Comparison of ENCODE assay signal across 36 cellular contexts in the genomic region with DNA sequence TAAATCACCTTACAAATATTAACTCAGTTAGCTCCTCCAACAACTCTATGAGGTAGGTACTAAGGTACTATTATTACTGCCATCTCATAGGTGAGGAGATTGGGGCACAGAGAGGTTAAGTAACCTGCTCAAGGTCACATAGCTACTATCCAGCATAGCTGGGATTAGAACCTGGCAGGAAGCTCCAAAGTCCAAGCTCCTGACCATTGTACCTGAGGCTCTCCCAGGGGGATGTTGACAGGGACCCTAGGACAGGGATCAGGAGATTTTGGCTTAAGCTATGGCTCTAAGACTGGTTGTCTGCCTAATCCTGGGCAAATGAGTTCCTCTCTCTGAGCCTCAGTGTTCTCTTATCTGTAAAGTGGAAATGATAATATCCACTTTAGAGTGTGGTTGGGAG. TPM values are rescaled to one million over a fixed set of nuclear protein-coding genes. Genes with fewer than 3 reads are reported as not detected.
"Had no signal": no experiment of that assay in that cellular context is flagged by ENCODE, and none has a peak within 500 bp of the region (broad histone marks: within the 10 kb centered on the region; RNA-seq: fewer than 3 reads in every experiment).

No MANE protein-coding gene starts in this region.

- H3K4me2 ChIP-seq: smooth muscle cell had no signal

- H3K4me1 Mint-ChIP-seq: naive B cell; neural crest cell; stimulated activated memory B cell treated with anti-CD40 and anti-IgM and Interleukin-4, amounts not matched to agents 10 μg/mL and 1 μg/mL and 100 μg/mL, for 72 hours had no signal

- H3K27ac Mint-ChIP-seq: naive B cell; naive thymus-derived CD8-positive, alpha-beta T cell; natural killer cell treated with Interleukin-12 subunit alpha and Interleukin-12 subunit beta and Interleukin-15 and Interleukin-18, amount 100 ng/mL, for 72 hours; stimulated activated memory B cell treated with anti-CD40 and anti-IgM and Interleukin-4, amounts not matched to agents 10 μg/mL and 1 μg/mL and 100 μg/mL, for 72 hours; type B pancreatic cell had no signal

- DNase-seq: naive B cell; naive thymus-derived CD8-positive, alpha-beta T cell; nucleus accumbens; pancreas; retina; spleen; stimulated activated CD4-positive, alpha-beta T cell treated with anti-CD3 and anti-CD28 coated beads, Interleukin-12 subunit alpha, Interleukin-12 subunit beta, amount 100 ng/mL, for 4 hours; stimulated activated CD4-positive, alpha-beta T cell treated with anti-CD3 and anti-CD28 coated beads, Interleukin-1b, Interleukin-23, amount 100 ng/mL, for 48 hours; stimulated activated CD4-positive, alpha-beta T cell treated with anti-CD3 and anti-CD28 coated beads, Interleukin-4, amount 100 ng/mL, for 1 hour; stimulated activated CD4-positive, alpha-beta T cell treated with anti-CD3 and anti-CD28 coated beads, Interleukin-4, amount 100 ng/mL, for 4 hours; stimulated activated CD8-positive, alpha-beta memory T cell treated with anti-CD3 and anti-CD28 coated beads, Interleukin-4, amount 100 ng/mL, for 48 hours; stimulated activated naive CD4-positive, alpha-beta T cell; stimulated activated naive CD8-positive, alpha-beta T cell treated with anti-CD3 and anti-CD28 coated beads, Interleukin-15, amount 100 ng/mL, for 72 hours; stimulated activated naive CD8-positive, alpha-beta T cell treated with anti-CD3 and anti-CD28 coated beads, Interleukin-15, Interleukin-2, amounts not matched to agents 100 U/mL and 50 U/mL, for 24 hours; substantia nigra; testis; tibial artery; transverse colon; upper lobe of right lung; uterus had no signal

- H3K27ac ChIP-seq: neutrophil, pancreas, prostate gland, right atrium auricular region, skin epidermis, spleen, suprapubic skin, testis, tibial artery, transverse colon, upper lobe of right lung, uterus had no signal

- H3K4me3 Mint-ChIP-seq: naive thymus-derived CD8-positive, alpha-beta T cell; natural killer cell treated with Interleukin-12 subunit alpha and Interleukin-12 subunit beta and Interleukin-15 and Interleukin-18, amount 100 ng/mL, for 72 hours; neural crest cell; stimulated activated memory B cell treated with anti-CD40 and anti-IgM and Interleukin-4, amounts not matched to agents 10 μg/mL and 1 μg/mL and 100 μg/mL, for 72 hours; stimulated activated naive CD8-positive, alpha-beta T cell treated with anti-CD3 and anti-CD28 coated beads, Interleukin-15, amount 100 ng/mL, for 72 hours; type B pancreatic cell had no signal

- H3K9me3 ChIP-seq: neutrophil, pancreas, prostate gland, right atrium auricular region, spleen, suprapubic skin, testis, tibial artery, transverse colon, upper lobe of right lung, uterus had no signal

- H3K4me1 ChIP-seq: prostate gland, right atrium auricular region, spleen, suprapubic skin, tibial artery, upper lobe of right lung, uterus had no signal

- FAIRE-seq: pancreas had no signal

- ATAC-seq: naive thymus-derived CD8-positive, alpha-beta T cell; natural killer cell treated with Interleukin-12 subunit alpha and Interleukin-12 subunit beta and Interleukin-15 and Interleukin-18, amount 100 ng/mL, for 72 hours; pancreas; sciatic nerve; stimulated activated memory B cell treated with anti-CD40 and anti-IgM and Interleukin-4, amounts not matched to agents 10 μg/mL and 1 μg/mL and 100 μg/mL, for 72 hours; stimulated activated naive CD8-positive, alpha-beta T cell treated with anti-CD3 and anti-CD28 coated beads, Interleukin-15, amount 100 ng/mL, for 72 hours; stimulated activated naive CD8-positive, alpha-beta T cell treated with anti-CD3 and anti-CD28 coated beads, Interleukin-15, Interleukin-2, amounts not matched to agents 100 U/mL and 50 U/mL, for 24 hours; upper lobe of right lung had no signal

- H3K36me3 ChIP-seq: neutrophil, prostate gland, right atrium auricular region, spleen, suprapubic skin, tibial artery, upper lobe of right lung, uterus had no signal

- H3K36me3 Mint-ChIP-seq: naive B cell; naive thymus-derived CD8-positive, alpha-beta T cell; natural killer cell treated with Interleukin-12 subunit alpha and Interleukin-12 subunit beta and Interleukin-15 and Interleukin-18, amount 100 ng/mL, for 72 hours; stimulated activated memory B cell treated with anti-CD40 and anti-IgM and Interleukin-4, amounts not matched to agents 10 μg/mL and 1 μg/mL and 100 μg/mL, for 72 hours; type B pancreatic cell had no signal

- H3K9me3 Mint-ChIP-seq: naive B cell; naive thymus-derived CD8-positive, alpha-beta T cell; natural killer cell treated with Interleukin-12 subunit alpha and Interleukin-12 subunit beta and Interleukin-15 and Interleukin-18, amount 100 ng/mL, for 72 hours; neural crest cell; stimulated activated memory B cell treated with anti-CD40 and anti-IgM and Interleukin-4, amounts not matched to agents 10 μg/mL and 1 μg/mL and 100 μg/mL, for 72 hours; stimulated activated naive CD8-positive, alpha-beta T cell treated with anti-CD3 and anti-CD28 coated beads, Interleukin-15, amount 100 ng/mL, for 72 hours; type B pancreatic cell had no signal

- H3K4me3 ChIP-seq: pancreas, prostate gland, right atrium auricular region, skin epidermis, smooth muscle cell, spleen, suprapubic skin, testis, tibial artery, transverse colon, upper lobe of right lung, uterus had no signal

- H3K27me3 ChIP-seq: pancreas, testis, transverse colon, uterus had no signal

RNA-seq across cellular contexts. Expression of gene HNF4A, which starts 59.3 kb away (rescaled TPM):
- total RNA-seq: naive thymus-derived CD8-positive, alpha-beta T cell; natural killer cell treated with Interleukin-12 subunit alpha and Interleukin-12 subunit beta and Interleukin-15 and Interleukin-18, amount 100 ng/mL, for 72 hours; neural crest cell; omental fat pad; osteocyte; posterior vena cava; prostate gland; pulmonary artery endothelial cell; right atrium auricular region; sciatic nerve; smooth muscle cell; spleen; suprapubic skin; urinary bladder had no signal
- polyA plus RNA-seq: naive thymus-derived CD8-positive, alpha-beta T cell; smooth muscle cell had no signal
